ENCODE assay signal across 2 cellular contexts in genomic region chr17:28760987-28761562, GRCh38.
TF ChIP-seq lines count a peak whose summit lies in the region.

No MANE protein-coding gene starts in this region.

TF ChIP-seq in SK-N-SH, 30 proteins besides CTCF, POLR2A, EP300 and RAD21 (continued from another document):
- TF ChIP-seq FOXM1 (IDR thresholded peaks at IDR 0.05; ENCODE audit: low read depth), result no peak

TF ChIP-seq in SK-N-SH treated with all-trans-retinoic acid at 6 μM for 48 hours, 23 proteins besides CTCF, POLR2A, EP300 and RAD21 (continued from another document):
- TF ChIP-seq CREB5 (CRISPR knock-in tag; IDR thresholded peaks at IDR 0.05; ENCODE audit: low read depth) (no peak), ZNF70 (CRISPR knock-in tag; IDR thresholded peaks at IDR 0.05) (no peak), TCF4 (CRISPR knock-in tag; IDR thresholded peaks at IDR 0.05; ENCODE audit: borderline replicate concordance) (no peak), ISL1 (CRISPR knock-in tag; IDR thresholded peaks at IDR 0.05) (no peak), PATZ1 (CRISPR knock-in tag; IDR thresholded peaks at IDR 0.05; ENCODE audit: borderline replicate concordance) (no peak), BACH2 (CRISPR knock-in tag; IDR thresholded peaks at IDR 0.05; ENCODE audit: borderline replicate concordance) (no peak)
